Comparison of ENCODE assay signal across 17 cellular contexts in genomic region chr3:136657526-136657925, GRCh38.
DNase-seq lines count a peak whose midpoint lies in the region; ATAC-seq and TF ChIP-seq lines count a peak whose summit lies in the region.
"Had no signal": no experiment of that assay in that cellular context is flagged by ENCODE, and none has a peak within 500 bp of the region (broad histone marks: within the 10 kb centered on the region; RNA-seq: fewer than 3 reads in every experiment).

No MANE protein-coding gene starts in this region.

- H3K4me3 ChIP-seq in breast epithelium = no peak overlapping the region
- no peak overlapping the region for H3K4me3 ChIP-seq in epithelial cell of esophagus (ENCODE audit: low read length)
- H3K4me3 ChIP-seq: GM12878 had no signal

- H3K27ac ChIP-seq in breast epithelium (no peak overlapping the region), RWPE1 (0 out of 2 replicates have a peak overlapping the region, but pooled peaks have one; percentile 28)
- H3K27ac ChIP-seq: HL-60 had no signal

- H3K27ac Mint-ChIP-seq in MCF 10A (ENCODE audit: low read depth, unreplicated experiment) = no peak overlapping the region
- H3K27ac Mint-ChIP-seq: B cell; CD4-positive, alpha-beta T cell; H9 had no signal

- POLR2A ChIA-PET in MCF 10A (lab: Yijun Ruan, JAX) (interaction anchor here (0.6 to 1.1 kb wide), 2 partner anchors 12 to 118 kb away, joined by 3 to 5 read pairs; no protein-coding TSS in a partner anchor), RWPE1 (lab: Yijun Ruan, JAX; ENCODE audit: low non-redundant PET) (no interaction called here)

- no peak overlapping the region for H3K4me3 Mint-ChIP-seq in MCF 10A (ENCODE audit: unreplicated experiment)
- H3K4me3 Mint-ChIP-seq: B cell; CD4-positive, alpha-beta T cell; H9 had no signal

- H3K36me3 Mint-ChIP-seq in MCF 10A (ENCODE audit: insufficient read depth, unreplicated experiment) = peaks cover 14% of the 10 kb centered on the region

- H3K4me1 Mint-ChIP-seq in MCF 10A (ENCODE audit: insufficient read depth, unreplicated experiment) = no peaks in the 10 kb centered on the region

- no TSS peak for BruUV-seq in MCF 10A (replicated peaks; lab: Mats Ljungman, UMichigan)

- TF ChIP-seq POLR2A in breast epithelium (IDR thresholded peaks at IDR 0.05) = no peak

- peak; percentile 24 for DNase-seq in MCF 10A (ENCODE audit: unreplicated experiment)
- DNase-seq in breast epithelium (ENCODE audit: low spot score in 2 of 2) = no peak
- no peak for DNase-seq in RWPE1 (ENCODE audit: low spot score)
- DNase-seq in epithelial cell of esophagus (ENCODE audit: low read depth) = peak; percentile 57
- no peak for DNase-seq in NCI-H748 treated with DMSO at 0.1 percent for 48 hours (lab: John Stamatoyannopoulos, UW)
- no peak for DNase-seq in activated CD4-positive, alpha-beta T cell treated with anti-CD3 and anti-CD28 coated beads for 4 hours
- DNase-seq: C1 segment of cervical spinal cord; Calu3; CD4-positive, alpha-beta T cell; DMS 273 treated with DMSO at 0.1 percent for 48 hours; GOT3; H9 had no signal

- no peaks in the 10 kb centered on the region for H3K27me3 ChIP-seq in breast epithelium

- TF ChIP-seq CTCF in MCF 10A (IDR thresholded peaks at IDR 0.05; ENCODE audit: unreplicated experiment) (no peak), breast epithelium (IDR thresholded peaks at IDR 0.05) (no peak), RWPE1 (conservative IDR thresholded peaks at IDR 0.05; ENCODE audit: low read depth) (no peak), epithelial cell of esophagus (IDR thresholded peaks at IDR 0.05; ENCODE audit: insufficient read depth, low read depth, low read length, missing control alignments) (no peak)

- H3K9me3 ChIP-seq in breast epithelium = peaks cover 16 to 22% of the 10 kb centered on the region in 2 donors

- no peaks in the 10 kb centered on the region for H3K9me3 Mint-ChIP-seq in MCF 10A (ENCODE audit: unreplicated experiment)
- H3K9me3 Mint-ChIP-seq: CD4-positive, alpha-beta T cell had no signal

- H3K4me1 ChIP-seq in breast epithelium = no peaks in the 10 kb centered on the region

- H3K36me3 ChIP-seq in breast epithelium = no peaks in the 10 kb centered on the region

- H3K27me3 Mint-ChIP-seq in MCF 10A (ENCODE audit: insufficient read depth, unreplicated experiment) = no peaks in the 10 kb centered on the region
- H3K27me3 Mint-ChIP-seq: B cell; CD4-positive, alpha-beta T cell had no signal

- intact Hi-C loops in MCF 10A (cut with micrococcal nuclease) (no loop called here), breast epithelium (cut with DNase I; ENCODE audit: low total_unique reads) (no loop called here)

- no peak for ATAC-seq in HG03108 (IDR thresholded peaks at IDR 0.05; ENCODE audit: unreplicated experiment)
- ATAC-seq in GM18858 (IDR thresholded peaks at IDR 0.05; ENCODE audit: unreplicated experiment) = no peak
- ATAC-seq: GM12878 had no signal

- CTCF ChIA-PET in MCF 10A (lab: Yijun Ruan, JAX) (no interaction called here), RWPE1 (lab: Yijun Ruan, JAX) (interaction anchor here (0.6 kb wide), 2 partner anchors 75 to 95 kb away, joined by 4 to 9 read pairs; no protein-coding TSS in a partner anchor)

Comparison
In these comparisons a context has a peak if more than half of its experiments do, and no peak if none do; other contexts are left out.
1. DNase-seq: peak in MCF 10A (single experiment) and epithelial cell of esophagus (single experiment); none in breast epithelium (0 of 2), RWPE1 (single experiment), NCI-H748 treated with DMSO at 0.1 percent for 48 hours (single experiment) and activated CD4-positive, alpha-beta T cell treated with anti-CD3 and anti-CD28 coated beads for 4 hours (0 of 2).